ENCODE assay signal across 8 cellular contexts in genomic region chrX:84924624-84925023, GRCh38.
"Had no signal": no experiment of that assay in that cellular context is flagged by ENCODE, and none has a peak within 500 bp of the region (broad histone marks: within the 10 kb centered on the region; RNA-seq: fewer than 3 reads in every experiment).

No MANE protein-coding gene starts in this region.

- ATAC-seq: GM12878 had no signal

- H3K4me3 ChIP-seq: GM12878 had no signal

- DNase-seq: GDM1, GF-D8 had no signal

- FAIRE-seq: G401.6, GM12878, GM12891, GM12892, GM18507, GM19239 had no signal
